In genomic region chr5:110692669-110693068, GRCh38 we compare ENCODE assay signal across 1 cellular context. TPM values are rescaled to one million over a fixed set of nuclear protein-coding genes. Genes with fewer than 3 reads are reported as not detected.
"Had no signal": no experiment of that assay in that cellular context is flagged by ENCODE, and none has a peak within 500 bp of the region (broad histone marks: within the 10 kb centered on the region; RNA-seq: fewer than 3 reads in every experiment).

No MANE protein-coding gene starts in this region.

RNA-seq across cellular contexts. Expression of gene TMEM232, which starts 33.8 kb away (rescaled TPM):
- total RNA-seq: ascending aorta had no signal
